8 cellular contexts compared by ENCODE assay signal in the genomic region with DNA sequence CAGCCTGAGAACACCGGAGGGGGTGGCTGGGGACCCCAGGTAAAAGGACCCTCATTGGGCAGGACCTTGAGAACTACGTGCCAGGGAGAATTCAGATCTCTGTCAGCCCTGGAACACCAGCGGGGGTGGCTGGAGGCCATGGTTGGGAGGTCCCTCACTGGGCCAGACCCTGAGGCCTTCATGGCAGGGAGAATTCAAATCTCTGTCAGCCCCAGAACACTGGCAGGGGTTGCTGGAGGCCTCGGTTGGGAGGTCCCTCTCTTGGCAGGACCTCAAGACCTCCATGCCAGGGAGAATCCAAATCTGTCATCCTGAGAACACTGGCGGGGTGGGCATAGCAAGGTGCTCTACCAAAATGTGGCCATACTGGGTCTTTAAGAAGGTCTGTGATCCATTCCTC.
DNase-seq lines count a peak whose midpoint lies in the region; ATAC-seq, FAIRE-seq and TF ChIP-seq lines count a peak whose summit lies in the region.
"Not testable (repeated sequence)": the region's sequence is repeated elsewhere in the genome, so short reads cannot be mapped to it uniquely, and the experiment has no call there.

No MANE protein-coding gene starts in this region.

- TF ChIP-seq POLR2A in K562 (conservative IDR thresholded peaks at IDR 0.05): 0 out of 2 replicates have a peak, but pooled peaks have one; percentile 34
- TF ChIP-seq POLR2A in right lobe of liver (IDR thresholded peaks at IDR 0.05); prostate gland (IDR thresholded peaks at IDR 0.05): not testable (repeated sequence)

- CTCF ChIA-PET in K562 (lab: Yijun Ruan, JAX; ENCODE audit: low intra/inter-chr PET ratio): not testable (repeated sequence)

- not testable (repeated sequence) for FAIRE-seq in K562 (lab: Jason Lieb, UNC)

- H3K9me1 ChIP-seq in K562 (ENCODE audit: control insufficient read depth, insufficient read depth, low read length): not testable (repeated sequence)

- not testable (repeated sequence) for ATAC-seq in T-helper 17 cell; activated T-cell treated with anti-CD3 and anti-CD28 coated beads, Interleukin-2, amount 50 U/mL, for 4 hours; K562; right lobe of liver

- H3K79me2 ChIP-seq in K562 (ENCODE audit: control insufficient read depth, insufficient read depth, low read length): not testable (repeated sequence)

- not testable (repeated sequence) for H3K27ac Mint-ChIP-seq in T-helper 17 cell

- not testable (repeated sequence) for H3K9me3 Mint-ChIP-seq in activated T-cell treated with anti-CD3 and anti-CD28 coated beads, Interleukin-2, amount 50 U/mL, for 4 hours

- TF ChIP-seq RAD21 in K562 (CRISPR knock-in tag; conservative IDR thresholded peaks at IDR 0.05 in 1 of 2, IDR thresholded peaks at IDR 0.05 in 1 of 2): not testable (repeated sequence)

- not testable (repeated sequence) for H3K36me3 ChIP-seq in K562 (ENCODE audit: control insufficient read depth, insufficient read depth, low read length); right lobe of liver; prostate gland; tibial artery

- H3K27me3 Mint-ChIP-seq in T-helper 17 cell; activated T-cell treated with anti-CD3 and anti-CD28 coated beads, Interleukin-2, amount 50 U/mL, for 4 hours (ENCODE audit: low read depth): not testable (repeated sequence)

- not testable (repeated sequence) for H3K9ac ChIP-seq in K562 (ENCODE audit: insufficient read depth in 1 of 2, low read depth in 2 of 2, low read length in 2 of 2)

- DNase-seq in Daoy (ENCODE audit: low read depth) (peak; percentile 0), T-helper 17 cell (peak in 2 of 3 donors; percentile 4 to 10), glomerular visceral epithelial cell (ENCODE audit: extremely low spot score) (peak; percentile 1), right lobe of liver (peak; percentile 15 to 46 (median 42)), prostate gland (ENCODE audit: low spot score) (peak; percentile 3), tibial artery (peak; percentile 16 to 64)
- peak; percentile 4 for DNase-seq in activated T-cell treated with anti-CD3 and anti-CD28 coated beads, Interleukin-2, amount 50 U/mL, for 4 hours
- not testable (repeated sequence) for DNase-seq in K562 (ENCODE audit: extremely low read depth in 1 of 4, low spot score in 3 of 4)

- not testable (repeated sequence) for H3K4me1 ChIP-seq in K562 (replicated peaks in 1 of 2; ENCODE audit: control insufficient read depth in 2 of 2, insufficient read depth in 2 of 2, low read length in 2 of 2); right lobe of liver; prostate gland (replicated peaks); tibial artery

- not testable (repeated sequence) for H3K4me3 Mint-ChIP-seq in T-helper 17 cell; activated T-cell treated with anti-CD3 and anti-CD28 coated beads, Interleukin-2, amount 50 U/mL, for 4 hours

- POLR2A ChIA-PET in K562 (lab: Yijun Ruan, JAX): not testable (repeated sequence)

- TF ChIP-seq EP300 in K562 (IDR thresholded peaks at IDR 0.05; ENCODE audit: low read length): not testable (repeated sequence)

- not testable (repeated sequence) for H3K4me3 ChIP-seq in K562, right lobe of liver, prostate gland, tibial artery

- H2AFZ ChIP-seq in K562 (ENCODE audit: low read depth, low read length): not testable (repeated sequence)

- not testable (repeated sequence) for TF ChIP-seq CTCF in K562 (IDR thresholded peaks at IDR 0.05 in 2 of 3, conservative IDR thresholded peaks at IDR 0.05 in 1 of 3; ENCODE audit: insufficient read depth in 2 of 3, low read depth in 1 of 3, low read length in 3 of 3); right lobe of liver (IDR thresholded peaks at IDR 0.05); prostate gland (IDR thresholded peaks at IDR 0.05); tibial artery (IDR thresholded peaks at IDR 0.05)

- intact Hi-C loops in K562 (cut with micrococcal nuclease); right lobe of liver (cut with DNase I); prostate gland (cut with DNase I); tibial artery (cut with DNase I; ENCODE audit: low total_unique reads): not testable (repeated sequence)

- H3K27ac ChIP-seq in K562 (ENCODE audit: extremely low read depth, low read depth, low read length); right lobe of liver; prostate gland; tibial artery: not testable (repeated sequence)

- H3K27me3 ChIP-seq in K562 (ENCODE audit: control insufficient read depth in 2 of 2, insufficient read depth in 2 of 2, low read length in 2 of 2); right lobe of liver; prostate gland (replicated peaks; ENCODE audit: insufficient read depth); tibial artery: not testable (repeated sequence)

- not testable (repeated sequence) for H3K9me3 ChIP-seq in T-helper 17 cell (ENCODE audit: control insufficient read depth, low read length, poor library complexity, severe bottlenecking); K562 (replicated peaks; ENCODE audit: control insufficient read depth, insufficient read depth, low read depth, low read length); right lobe of liver; prostate gland; tibial artery

- H4K20me1 ChIP-seq in K562 (replicated peaks; ENCODE audit: control insufficient read depth, insufficient read depth, low read length): not testable (repeated sequence)

- in situ Hi-C loops in K562 (cut with MboI): loop anchor here (10.0 kb wide), 1 partner anchor 135 kb away; no protein-coding TSS in a partner anchor

- BruUV-seq in K562 (replicated peaks; lab: Mats Ljungman, UMichigan): not testable (repeated sequence)

- WGBS in K562 (ENCODE audit: insufficient coverage, low coverage, missing lambda C conversion rate): 69% methylated on average over 3 of the region's 5 CpGs
- WGBS in right lobe of liver (ENCODE audit: insufficient coverage, low coverage, low lambda C conversion rate, missing lambda C conversion rate): 93% methylated on average over 3 of the region's 5 CpGs
- 88% methylated on average over 4 of the region's 5 CpGs for whole genome bisulfite sequencing in prostate gland

- H3K4me2 ChIP-seq in K562 (ENCODE audit: insufficient read depth, low read length): not testable (repeated sequence)

- not testable (repeated sequence) for H3K36me3 Mint-ChIP-seq in T-helper 17 cell (ENCODE audit: low read depth); activated T-cell treated with anti-CD3 and anti-CD28 coated beads, Interleukin-2, amount 50 U/mL, for 4 hours (ENCODE audit: insufficient read depth)

- not testable (repeated sequence) for H3K4me1 Mint-ChIP-seq in T-helper 17 cell; activated T-cell treated with anti-CD3 and anti-CD28 coated beads, Interleukin-2, amount 50 U/mL, for 4 hours (ENCODE audit: low read depth)
